In the genomic region with DNA sequence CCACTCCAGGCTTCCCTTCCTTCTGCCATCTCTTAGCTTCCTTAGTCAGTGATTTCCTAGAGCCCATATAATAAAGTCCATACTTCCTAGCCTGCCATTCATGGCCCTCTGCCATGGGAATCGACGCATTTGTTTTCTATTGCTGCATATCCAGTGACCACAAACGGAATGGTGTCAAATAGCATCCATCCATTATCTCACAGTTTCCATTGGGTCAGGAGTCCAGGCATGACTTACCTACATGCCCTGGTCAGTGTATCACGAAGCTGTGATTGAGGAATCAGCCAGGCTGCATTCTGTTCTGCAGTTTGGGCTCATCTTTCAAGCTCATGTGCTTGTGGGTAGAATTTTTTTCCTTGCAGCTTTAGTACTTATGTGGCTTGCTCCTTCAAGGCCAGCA, we compare ENCODE assay signal across 16 cellular contexts.
"Had no signal": no experiment of that assay in that cellular context is flagged by ENCODE, and none has a peak within 500 bp of the region (broad histone marks: within the 10 kb centered on the region; RNA-seq: fewer than 3 reads in every experiment).

No MANE protein-coding gene starts in this region.

- H3K4me2 ChIP-seq: smooth muscle cell had no signal

- DNase-seq: activated CD4-positive, alpha-beta T cell treated with anti-CD3 and anti-CD28 coated beads, Interleukin-2, amount 50 U/mL, for 48 hours; activated naive CD4-positive, alpha-beta T cell treated with Interleukin-2 at 50 U/mL for 16 hours; aorta; cerebellar nuclear complex; immature natural killer cell; mucosa of descending colon; naive thymus-derived CD4-positive, alpha-beta T cell; pancreas; retina; stimulated activated naive CD8-positive, alpha-beta T cell treated with anti-CD3 and anti-CD28 coated beads, Interleukin-15, amount 100 ng/mL, for 72 hours; uterus had no signal

- H3K27ac Mint-ChIP-seq: activated T-helper 17 cell treated with anti-CD3 and anti-CD28 coated beads, Interleukin-2, amount 50 U/mL, for 72 hours; memory B cell; naive thymus-derived CD4-positive, alpha-beta T cell had no signal

- H3K9me3 ChIP-seq: breast epithelium, mucosa of descending colon, pancreas, uterus had no signal

- H3K4me1 Mint-ChIP-seq: memory B cell had no signal

- H3K36me3 ChIP-seq: breast epithelium, pancreas, uterus had no signal

- ATAC-seq: activated T-helper 17 cell treated with anti-CD3 and anti-CD28 coated beads, Interleukin-2, amount 50 U/mL, for 72 hours; mucosa of descending colon; naive thymus-derived CD4-positive, alpha-beta T cell; stimulated activated naive CD8-positive, alpha-beta T cell treated with anti-CD3 and anti-CD28 coated beads, Interleukin-15, amount 100 ng/mL, for 72 hours had no signal

- H3K27ac ChIP-seq: pancreas, VCaP had no signal

- H3K27me3 ChIP-seq: breast epithelium, pancreas, uterus had no signal

- H3K4me1 ChIP-seq: breast epithelium, pancreas, uterus had no signal

- H3K27me3 Mint-ChIP-seq: activated T-helper 17 cell treated with anti-CD3 and anti-CD28 coated beads, Interleukin-2, amount 50 U/mL, for 72 hours; memory B cell; naive thymus-derived CD4-positive, alpha-beta T cell; stimulated activated naive CD8-positive, alpha-beta T cell treated with anti-CD3 and anti-CD28 coated beads, Interleukin-15, amount 100 ng/mL, for 72 hours had no signal

- H3K4me3 ChIP-seq: breast epithelium, mucosa of descending colon, pancreas, smooth muscle cell, uterus had no signal

- H3K9me3 Mint-ChIP-seq: activated T-helper 17 cell treated with anti-CD3 and anti-CD28 coated beads, Interleukin-2, amount 50 U/mL, for 72 hours; immature natural killer cell; memory B cell; stimulated activated naive CD8-positive, alpha-beta T cell treated with anti-CD3 and anti-CD28 coated beads, Interleukin-15, amount 100 ng/mL, for 72 hours had no signal

- H3K4me3 Mint-ChIP-seq: activated T-helper 17 cell treated with anti-CD3 and anti-CD28 coated beads, Interleukin-2, amount 50 U/mL, for 72 hours; immature natural killer cell; memory B cell; naive thymus-derived CD4-positive, alpha-beta T cell; stimulated activated naive CD8-positive, alpha-beta T cell treated with anti-CD3 and anti-CD28 coated beads, Interleukin-15, amount 100 ng/mL, for 72 hours had no signal
